Comparison of ENCODE assay signal across 9 cellular contexts in genomic region chr6:108560463-108561308, GRCh38. TPM values are rescaled to one million over a fixed set of nuclear protein-coding genes. Genes with fewer than 3 reads are reported as not detected.
A peak's percentile ranks its signal among the peaks of the same experiment; 100 is the strongest.
DNase-seq lines count a peak whose midpoint lies in the region; ATAC-seq, FAIRE-seq and TF ChIP-seq lines count a peak whose summit lies in the region.
"Had no signal": no experiment of that assay in that cellular context is flagged by ENCODE, and none has a peak within 500 bp of the region (broad histone marks: within the 10 kb centered on the region; RNA-seq: fewer than 3 reads in every experiment).

Gene FOXO3 (plus strand): TSS chr6:108560917. CDS start chr6:108561209, 292 bp downstream.

- H3K27ac ChIP-seq in SJCRH30 (peak within 1 kb of the TSS; percentile 61), neural progenitor cell (peak within 1 kb of the TSS; percentile 31), substantia nigra (ENCODE audit: low read depth, low read length, poor library complexity, severe bottlenecking) (peak within 1 kb of the TSS; percentile 98)

- peaks cover 34% of the 10 kb centered on the region for H3K4me1 Mint-ChIP-seq in Caco-2 (ENCODE audit: low read depth, unreplicated experiment)
- H3K4me1 Mint-ChIP-seq in neural progenitor cell, result peaks cover 26% of the 10 kb centered on the region

- H2AFZ ChIP-seq in neural progenitor cell (replicated peaks), result peak within 1 kb of the TSS; percentile 74

- TF ChIP-seq CTCF in Caco-2 (IDR thresholded peaks at IDR 0.05; ENCODE audit: insufficient read depth in 1 of 2, low read depth in 1 of 2, low read length in 1 of 2, severe bottlenecking in 1 of 2, unreplicated experiment in 1 of 2) (no peak), neural progenitor cell (IDR thresholded peaks at IDR 0.05) (no peak)

- H3K27me3 Mint-ChIP-seq in Caco-2 (ENCODE audit: insufficient read depth, unreplicated experiment) (no peaks in the 10 kb centered on the region), neural progenitor cell (ENCODE audit: insufficient read depth, low read depth) (peaks cover 27% of the 10 kb centered on the region)

- BruUV-seq in Caco-2 (replicated peaks; lab: Mats Ljungman, UMichigan), result no TSS peak

- intact Hi-C loops in Caco-2 (cut with micrococcal nuclease; ENCODE audit: unreplicated experiment), result loop anchor here (5.0 kb wide), 1 partner anchor 97 kb away; no protein-coding TSS in a partner anchor

- H3K4me3 ChIP-seq in Caco-2 (ENCODE audit: low read depth, low read length) (peak within 1 kb of the TSS; percentile 77), SJCRH30 (peak within 1 kb of the TSS; percentile 85), neural progenitor cell (peak within 1 kb of the TSS; percentile 76)

- H3K9me3 Mint-ChIP-seq in Caco-2 (ENCODE audit: unreplicated experiment), result no peaks in the 10 kb centered on the region
- H3K9me3 Mint-ChIP-seq in neural progenitor cell, result peaks cover 4% of the 10 kb centered on the region

- H3K27ac Mint-ChIP-seq in Caco-2 (ENCODE audit: unreplicated experiment) (peak within 1 kb of the TSS; percentile 92), neural progenitor cell (no peak within 1 kb of the TSS)

- no peaks in the 10 kb centered on the region for H3K27me3 ChIP-seq in Caco-2 (replicated peaks; ENCODE audit: control insufficient read depth, insufficient read depth, low read length)
- no peaks in the 10 kb centered on the region for H3K27me3 ChIP-seq in SJCRH30
- H3K27me3 ChIP-seq in neural progenitor cell, result peaks cover 58% of the 10 kb centered on the region

- H3K4me1 ChIP-seq in Caco-2 (peaks cover 20% of the 10 kb centered on the region), SJCRH30 (peaks cover 18% of the 10 kb centered on the region), neural progenitor cell (peaks cover 16% of the 10 kb centered on the region)

- peak within 1 kb of the TSS; percentile 85 for H3K4me2 ChIP-seq in neural progenitor cell

- H4K20me1 ChIP-seq in neural progenitor cell (ENCODE audit: low read depth), result peaks cover 42% of the 10 kb centered on the region

- CTCF ChIA-PET in Caco-2 (lab: Charles Lee), result interaction anchor here (0.6 to 1.6 kb wide), 4 partner anchors 33 to 533 kb away, joined by 3 to 5 read pairs (median 3); no protein-coding TSS in a partner anchor

- DNase-seq in Caco-2 (peak; percentile 90 to 93), HuH-7 (ENCODE audit: low spot score) (peak; percentile 93), SJCRH30 (peak; percentile 83 to 84), frontal cortex (ENCODE audit: low spot score in 2 of 2) (peak; percentile 82 to 94), neural progenitor cell (ENCODE audit: low spot score) (peak; percentile 95), substantia nigra (lab: John Stamatoyannopoulos, UW) (peak; percentile 59 to 92 (median 81))
- peak; percentile 53 for DNase-seq in activated naive CD4-positive, alpha-beta T cell treated with anti-CD3 and anti-CD28 coated beads, Interleukin-2, amount 50 U/mL, for 16 hours

- peaks cover 29% of the 10 kb centered on the region for H3K79me2 ChIP-seq in neural progenitor cell (ENCODE audit: low read depth)

- H3K36me3 ChIP-seq in Caco-2 (ENCODE audit: control insufficient read depth, insufficient read depth, low read length), result peaks cover 2% of the 10 kb centered on the region; the same call in 1 of the 2 replicates
- 0 out of 2 replicates have a peak, but pooled peaks cover 3% of the 10 kb centered on the region for H3K36me3 ChIP-seq in SJCRH30
- no peaks in the 10 kb centered on the region for H3K36me3 ChIP-seq in neural progenitor cell

- ATAC-seq in HG03280 (IDR thresholded peaks at IDR 0.05; ENCODE audit: unreplicated experiment), result no peak

- peaks cover 37% of the 10 kb centered on the region for H3K36me3 Mint-ChIP-seq in Caco-2 (ENCODE audit: insufficient read depth, unreplicated experiment)
- H3K36me3 Mint-ChIP-seq in neural progenitor cell, result peaks cover 9% of the 10 kb centered on the region

- peak within 1 kb of the TSS; percentile 95 for H3K4me3 Mint-ChIP-seq in Caco-2 (ENCODE audit: unreplicated experiment)
- H3K4me3 Mint-ChIP-seq in neural progenitor cell, result peak within 1 kb of the TSS; percentile 96

- no peaks in the 10 kb centered on the region for H3K9me3 ChIP-seq in Caco-2
- no peaks in the 10 kb centered on the region for H3K9me3 ChIP-seq in SJCRH30 (replicated peaks)
- no peaks in the 10 kb centered on the region for H3K9me3 ChIP-seq in neural progenitor cell (ENCODE audit: low read depth)

- H3F3A ChIP-seq in neural progenitor cell (ENCODE audit: low read depth), result peaks cover 42% of the 10 kb centered on the region

- H3K9ac ChIP-seq in neural progenitor cell, result peak within 1 kb of the TSS; percentile 27

- FAIRE-seq in frontal cortex (lab: Jason Lieb, UNC), result no peak
- FAIRE-seq: colon had no signal

- POLR2A ChIA-PET in Caco-2 (lab: Charles Lee), result interaction anchor here (0.5 to 1.0 kb wide), 9 partner anchors 68 to 602 kb away, joined by 3 to 5 read pairs (median 3); partner anchors contain the start of genes ARMC2 and SESN1

RNA-seq across cellular contexts. Expression of gene FOXO3, which starts in this region (rescaled TPM):
- total RNA-seq in Caco-2 (2022) (34.3 and 34.5 TPM in 2 replicates), frontal cortex (40.4 TPM), neural progenitor cell (ENCODE audit: low replicate concordance) (13.7 and 17.1 TPM in 2 replicates)
- total RNA-seq in SJCRH30 (2014; rRNA removed; shearing (Covaris generic)), result 35.0 and 35.7 TPM in 2 replicates

Comparison
In these comparisons a context has a peak if more than half of its experiments do, and no peak if none do; other contexts are left out.
1. H3K27ac ChIP-seq: peak in every context shown above with its lines; median percentile 98 in substantia nigra; 61 in SJCRH30; 31 in neural progenitor cell.